ENCODE assay signal across 11 cellular contexts in the genomic region with DNA sequence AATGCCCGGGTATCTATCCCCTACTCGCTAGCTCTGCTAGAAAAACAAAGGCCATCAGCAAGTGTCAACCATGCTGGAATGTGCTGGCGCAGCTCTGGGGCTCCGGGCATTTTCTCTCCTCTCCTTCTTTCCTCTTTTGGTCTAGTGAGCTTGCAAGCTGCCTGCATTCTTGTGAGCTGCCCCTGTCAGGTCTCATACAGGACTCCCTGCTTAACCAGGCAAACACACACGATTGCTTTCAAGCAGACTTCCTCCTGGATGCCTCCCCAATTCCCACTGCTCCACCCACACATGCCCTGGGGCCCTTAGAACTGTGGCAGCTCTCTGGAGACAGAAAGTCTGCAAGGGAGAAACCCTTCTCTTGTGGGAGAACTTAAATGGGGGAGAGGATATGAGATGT. TPM values are rescaled to one million over a fixed set of nuclear protein-coding genes. Genes with fewer than 3 reads are reported as not detected.
DNase-seq lines count a peak whose midpoint lies in the region; ATAC-seq and TF ChIP-seq lines count a peak whose summit lies in the region.
"Had no signal": no experiment of that assay in that cellular context is flagged by ENCODE, and none has a peak within 500 bp of the region (broad histone marks: within the 10 kb centered on the region; RNA-seq: fewer than 3 reads in every experiment).

No MANE protein-coding gene starts in this region.

- peaks cover 42% of the 10 kb centered on the region for H3K4me1 Mint-ChIP-seq in type B pancreatic cell (ENCODE audit: unreplicated experiment)
- no peaks in the 10 kb centered on the region for H3K4me1 Mint-ChIP-seq in stimulated activated naive CD8-positive, alpha-beta T cell treated with anti-CD3 and anti-CD28 coated beads, Interleukin-15, amount 100 ng/mL, for 72 hours

- H3K4me3 ChIP-seq in heart right ventricle (no peak overlapping the region), right atrium auricular region (no peak overlapping the region)

- no peaks in the 10 kb centered on the region for H3K27me3 Mint-ChIP-seq in type B pancreatic cell
- H3K27me3 Mint-ChIP-seq in stimulated activated naive CD8-positive, alpha-beta T cell treated with anti-CD3 and anti-CD28 coated beads, Interleukin-15, amount 100 ng/mL, for 72 hours = peaks cover 3% of the 10 kb centered on the region

- H3K36me3 ChIP-seq in heart right ventricle (no peaks in the 10 kb centered on the region), right atrium auricular region (no peaks in the 10 kb centered on the region)

- peaks cover 0 to 37% (median 5%) of the 10 kb centered on the region in 9 donors for H3K4me1 ChIP-seq in heart right ventricle
- H3K4me1 ChIP-seq in right atrium auricular region = peaks cover 0 to 5% of the 10 kb centered on the region in 2 donors

- no peaks in the 10 kb centered on the region for H3K9me3 Mint-ChIP-seq in type B pancreatic cell
- no peaks in the 10 kb centered on the region for H3K9me3 Mint-ChIP-seq in stimulated activated naive CD8-positive, alpha-beta T cell treated with anti-CD3 and anti-CD28 coated beads, Interleukin-15, amount 100 ng/mL, for 72 hours
- H3K9me3 Mint-ChIP-seq: activated T-cell treated with anti-CD3 and anti-CD28 coated beads, Interleukin-2, amount 50 U/mL, for 72 hours had no signal

- H3K27ac ChIP-seq in heart right ventricle = peak overlapping the region in 4 of 10 donors; percentile 10 to 62 (median 37)
- H3K27ac ChIP-seq in right atrium auricular region = peak overlapping the region in 1 of 2 donors; percentile 71

- intact Hi-C loops in heart right ventricle (cut with DNase I) = no loop called here

- H3K9me3 ChIP-seq in heart right ventricle (no peaks in the 10 kb centered on the region), right atrium auricular region (no peaks in the 10 kb centered on the region)

- H3K27me3 ChIP-seq in heart right ventricle = no peaks in the 10 kb centered on the region
- H3K27me3 ChIP-seq in right atrium auricular region = no peaks in the 10 kb centered on the region

- H3K4me3 Mint-ChIP-seq in type B pancreatic cell = peak overlapping the region; percentile 80
- no peak overlapping the region for H3K4me3 Mint-ChIP-seq in stimulated activated naive CD8-positive, alpha-beta T cell treated with anti-CD3 and anti-CD28 coated beads, Interleukin-15, amount 100 ng/mL, for 72 hours
- H3K4me3 Mint-ChIP-seq: activated T-cell treated with anti-CD3 and anti-CD28 coated beads, Interleukin-2, amount 50 U/mL, for 72 hours had no signal

- peak overlapping the region; percentile 95 for H3K27ac Mint-ChIP-seq in type B pancreatic cell
- H3K27ac Mint-ChIP-seq in stimulated activated naive CD8-positive, alpha-beta T cell treated with anti-CD3 and anti-CD28 coated beads, Interleukin-15, amount 100 ng/mL, for 72 hours = no peak overlapping the region
- H3K27ac Mint-ChIP-seq: activated T-cell treated with anti-CD3 and anti-CD28 coated beads, Interleukin-2, amount 50 U/mL, for 72 hours had no signal

- TF ChIP-seq CTCF in heart right ventricle (IDR thresholded peaks at IDR 0.05) = no peak
- no peak for TF ChIP-seq CTCF in right atrium auricular region (IDR thresholded peaks at IDR 0.05)
- no peak for TF ChIP-seq CTCF in type B pancreatic cell (conservative IDR thresholded peaks at IDR 0.05)

- DNase-seq in heart right ventricle = peak; percentile 4 to 6
- no peak for DNase-seq in right atrium auricular region (ENCODE audit: low spot score)
- peak; percentile 61 for DNase-seq in amniotic epithelial cell (ENCODE audit: low read depth)
- DNase-seq in iPS-NIHi11 (ENCODE audit: low spot score) = peak; percentile 55
- DNase-seq in type B pancreatic cell (ENCODE audit: extremely low spot score, unreplicated experiment) = no peak
- DNase-seq in stimulated activated naive CD8-positive, alpha-beta T cell treated with anti-CD3 and anti-CD28 coated beads, Interleukin-15, amount 100 ng/mL, for 72 hours = no peak
- no peak for DNase-seq in activated CD4-positive, CD25-positive, alpha-beta regulatory T cell treated with anti-CD3 and anti-CD28 coated beads, Interleukin-2, amount 50 U/mL, for 72 hours
- DNase-seq: activated T-cell treated with anti-CD3 and anti-CD28 coated beads, Interleukin-2, amount 50 U/mL, for 72 hours; head of caudate nucleus; stimulated activated CD4-positive, alpha-beta T cell treated with anti-CD3 and anti-CD28 coated beads, Interleukin-15, amount 100 ng/mL, for 24 hours had no signal

- WGBS in heart right ventricle, 2 donors = 20 to 24% methylated on average over 5 of the region's 5 CpGs

- no peaks in the 10 kb centered on the region for H3K36me3 Mint-ChIP-seq in type B pancreatic cell

- ATAC-seq in heart right ventricle (peak in 5 of 8 donors; percentile 24 to 64 (median 63)), HG03025 (IDR thresholded peaks at IDR 0.05; ENCODE audit: low FRiP score, unreplicated experiment) (no peak)
- ATAC-seq in stimulated activated naive CD8-positive, alpha-beta T cell treated with anti-CD3 and anti-CD28 coated beads, Interleukin-15, amount 100 ng/mL, for 72 hours = no peak
- ATAC-seq: activated T-cell treated with anti-CD3 and anti-CD28 coated beads, Interleukin-2, amount 50 U/mL, for 72 hours had no signal

RNA-seq across cellular contexts. Expression of a gene that starts 35.7 kb away (rescaled TPM):
- total RNA-seq in heart right ventricle = 10 to 100 TPM; 18.5 to 31.4 (median 27.0) TPM
- polyA plus RNA-seq in heart right ventricle = 10 to 100 TPM; 10.2 to 10.4 TPM
- total RNA-seq in right atrium auricular region = 10 to 100 TPM; 19.1 to 29.1 TPM
- total RNA-seq in type B pancreatic cell (ENCODE audit: low replicate concordance) = 76.5 and 88.3 TPM in 2 replicates

RNA-seq across cellular contexts. Expression of a gene that starts 53.4 kb away (rescaled TPM):
- total RNA-seq in heart right ventricle = 10 to 100 TPM in 8 of 10 donors, 1 to 10 TPM in 2; 9.3 to 14.5 (median 13.0) TPM
- 10 to 100 TPM; 17.1 to 21.2 TPM for polyA plus RNA-seq in heart right ventricle
- total RNA-seq in right atrium auricular region = 10 to 100 TPM; 14.8 to 15.8 TPM
- total RNA-seq in type B pancreatic cell (ENCODE audit: low replicate concordance) = 36.0 and 37.3 TPM in 2 replicates

Comparison
In these comparisons a context has a peak if more than half of its experiments do, and no peak if none do; other contexts are left out.
1. DNase-seq: peak in heart right ventricle (2 of 2), amniotic epithelial cell (single experiment) and iPS-NIHi11 (single experiment); none in right atrium auricular region (single experiment), type B pancreatic cell (single experiment), stimulated activated naive CD8-positive, alpha-beta T cell treated with anti-CD3 and anti-CD28 coated beads, Interleukin-15, amount 100 ng/mL, for 72 hours (0 of 2) and activated CD4-positive, CD25-positive, alpha-beta regulatory T cell treated with anti-CD3 and anti-CD28 coated beads, Interleukin-2, amount 50 U/mL, for 72 hours (single experiment).
2. ATAC-seq: peak in heart right ventricle (5 of 8); none in HG03025 (single experiment) and stimulated activated naive CD8-positive, alpha-beta T cell treated with anti-CD3 and anti-CD28 coated beads, Interleukin-15, amount 100 ng/mL, for 72 hours (single experiment).